3 cellular contexts compared by ENCODE assay signal in the genomic region with DNA sequence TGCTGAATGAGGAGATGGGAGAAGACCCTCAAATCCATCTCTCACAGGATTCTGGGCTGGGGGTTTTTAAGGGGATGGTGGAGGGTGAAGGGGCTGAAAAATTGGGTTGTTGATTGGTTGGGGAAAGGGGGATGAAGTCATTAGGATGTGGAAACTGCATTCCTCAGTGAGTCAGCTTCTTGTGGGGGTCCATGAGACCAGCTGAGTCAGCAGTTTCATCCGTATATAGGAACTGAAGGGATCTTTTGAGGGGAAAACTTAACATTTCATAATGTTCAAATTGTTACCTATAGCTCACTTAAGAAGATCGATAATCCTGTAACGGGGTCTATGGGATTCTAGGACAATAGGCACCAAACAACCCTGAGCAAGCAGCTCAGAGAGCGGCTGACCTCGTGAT.
TF ChIP-seq lines count a peak whose summit lies in the region.

No MANE protein-coding gene starts in this region.

TF ChIP-seq in A549, 52 proteins besides CTCF, POLR2A, EP300 and RAD21:
- TF ChIP-seq JUN (IDR thresholded peaks at IDR 0.05) (no peak), MAFK (IDR thresholded peaks at IDR 0.05; ENCODE audit: partially characterized antibody) (peak; percentile 90)

TF ChIP-seq in IMR-90, 13 proteins besides CTCF, POLR2A, EP300 and RAD21:
- no peak for TF ChIP-seq NFE2L2 (IDR thresholded peaks at IDR 0.05; ENCODE audit: low read depth, low read length)
- TF ChIP-seq, protein P1, sequence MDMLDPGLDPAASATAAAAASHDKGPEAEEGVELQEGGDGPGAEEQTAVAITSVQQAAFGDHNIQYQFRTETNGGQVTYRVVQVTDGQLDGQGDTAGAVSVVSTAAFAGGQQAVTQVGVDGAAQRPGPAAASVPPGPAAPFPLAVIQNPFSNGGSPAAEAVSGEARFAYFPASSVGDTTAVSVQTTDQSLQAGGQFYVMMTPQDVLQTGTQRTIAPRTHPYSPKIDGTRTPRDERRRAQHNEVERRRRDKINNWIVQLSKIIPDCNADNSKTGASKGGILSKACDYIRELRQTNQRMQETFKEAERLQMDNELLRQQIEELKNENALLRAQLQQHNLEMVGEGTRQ (IDR thresholded peaks at IDR 0.05; ENCODE audit: low read depth, low read length) = no peak
- TF ChIP-seq RCOR1 (IDR thresholded peaks at IDR 0.05; ENCODE audit: insufficient replicate concordance, low read length) = no peak
- no peak for TF ChIP-seq FOS (IDR thresholded peaks at IDR 0.05; ENCODE audit: low read depth, low read length)
- peak; percentile 97 for TF ChIP-seq MAFK (IDR thresholded peaks at IDR 0.05; ENCODE audit: low read depth, low read length)
- TF ChIP-seq BHLHE40 (IDR thresholded peaks at IDR 0.05; ENCODE audit: low read depth, low read length) = no peak
TF ChIP-seq in IMR-90: peak in this region for 1.

TF ChIP-seq in H1, 55 proteins besides CTCF, POLR2A, EP300 and RAD21:
- no peak for TF ChIP-seq POLR2AphosphoS5 (IDR thresholded peaks at IDR 0.05; ENCODE audit: low read depth, low read length)
- TF ChIP-seq, protein P1 (IDR thresholded peaks at IDR 0.05; ENCODE audit: low read length) = no peak
- 0 out of 2 replicates have a peak, but pooled peaks have one; percentile 11 for TF ChIP-seq JUND (IDR thresholded peaks at IDR 0.05; ENCODE audit: low read length)
- TF ChIP-seq RNF2 (IDR thresholded peaks at IDR 0.05; ENCODE audit: borderline replicate concordance, low read depth, low read length, missing control alignments, poor library complexity, severe bottlenecking) = no peak
- TF ChIP-seq BACH1 (IDR thresholded peaks at IDR 0.05; ENCODE audit: low read length) = peak; percentile 90
- TF ChIP-seq TAF7 (optimal IDR thresholded peaks at IDR 0.05; ENCODE audit: borderline replicate concordance, low read depth, low read length) = no peak
- TF ChIP-seq MAFK (IDR thresholded peaks at IDR 0.05; ENCODE audit: low read depth, low read length) = peak; percentile 97
- no peak for TF ChIP-seq CBX5 (IDR thresholded peaks at IDR 0.05; ENCODE audit: low read depth, low read length)
- TF ChIP-seq SP4 (IDR thresholded peaks at IDR 0.05; ENCODE audit: low read length) = no peak
- TF ChIP-seq TAF1 (IDR thresholded peaks at IDR 0.05; ENCODE audit: low read depth, low read length) = no peak
- no peak for TF ChIP-seq NANOG (IDR thresholded peaks at IDR 0.05; ENCODE audit: insufficient read depth, low read depth, low read length, poor library complexity, severe bottlenecking)
- no peak for TF ChIP-seq KDM1A (IDR thresholded peaks at IDR 0.05; ENCODE audit: borderline replicate concordance, low read length)
- no peak for TF ChIP-seq GABPA (IDR thresholded peaks at IDR 0.05; ENCODE audit: borderline replicate concordance, insufficient read depth, low read length)
